In the genomic region with DNA sequence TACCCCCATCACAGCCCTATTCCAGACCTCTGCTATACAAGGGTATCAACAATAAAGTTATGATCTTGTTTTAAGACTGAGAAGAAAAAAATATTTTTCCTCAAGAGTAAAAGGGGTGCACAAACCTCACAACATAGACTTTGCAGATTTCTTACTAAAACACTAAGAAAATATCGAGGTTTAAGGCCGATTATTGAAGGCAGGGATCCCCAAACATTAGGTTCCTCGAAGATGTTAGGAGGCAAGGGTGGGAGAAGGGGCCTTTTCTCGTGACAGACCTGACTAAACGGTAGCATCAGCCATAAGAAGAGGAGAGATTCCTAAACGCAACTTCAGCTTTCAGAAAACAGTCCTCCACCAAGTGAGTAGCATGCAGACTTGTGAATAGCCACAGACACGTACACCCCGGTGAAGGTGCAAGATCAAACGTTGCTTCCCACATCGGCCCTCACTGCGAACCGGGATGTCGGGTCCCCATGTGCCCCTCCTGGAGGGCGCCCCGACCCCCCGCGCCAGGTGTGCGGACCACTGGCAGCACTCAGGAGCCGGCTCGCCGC, we compare ENCODE assay signal across 8 cellular contexts. TPM values are rescaled to one million over a fixed set of nuclear protein-coding genes. Genes with fewer than 3 reads are reported as not detected.
DNase-seq lines count a peak whose midpoint lies in the region; ATAC-seq, FAIRE-seq and TF ChIP-seq lines count a peak whose summit lies in the region.

No MANE protein-coding gene starts in this region.

- no peak for FAIRE-seq in GM12891 (lab: Jason Lieb, UNC)

- H3K9me3 Mint-ChIP-seq in chondrocyte (ENCODE audit: low read depth): no peaks in the 10 kb centered on the region

- TF ChIP-seq CTCF in AG09309 (IDR thresholded peaks at IDR 0.05; ENCODE audit: control insufficient read depth, insufficient read depth, low read depth, low read length, missing control alignments) (no peak), chondrocyte (IDR thresholded peaks at IDR 0.05) (no peak), right lobe of liver (IDR thresholded peaks at IDR 0.05) (no peak)

- H3K27ac Mint-ChIP-seq in chondrocyte (ENCODE audit: unreplicated experiment): peak overlapping the region; percentile 78

- under 1% methylated on average over 6 of the region's 21 CpGs for WGBS in right lobe of liver (ENCODE audit: insufficient coverage, low coverage, low lambda C conversion rate, missing lambda C conversion rate)

- no peaks in the 10 kb centered on the region for H3K36me3 ChIP-seq in right lobe of liver

- H3K4me3 ChIP-seq in AG09309 (ENCODE audit: control insufficient read depth, low read depth, low read length) (peak overlapping the region; percentile 78), right lobe of liver (peak overlapping the region; percentile 73 to 90 (median 82))

- intact Hi-C loops in right lobe of liver (cut with DNase I): no loop called here

- TF ChIP-seq POLR2A in GM12891 (IDR thresholded peaks at IDR 0.05; ENCODE audit: low read depth, low read length): no peak
- no peak for TF ChIP-seq POLR2A in right lobe of liver (IDR thresholded peaks at IDR 0.05)

- peaks cover 29% of the 10 kb centered on the region for H3K4me1 Mint-ChIP-seq in chondrocyte (ENCODE audit: low read depth)

- DNase-seq in AG09309 (ENCODE audit: low read depth): no peak
- DNase-seq in GM12891 (ENCODE audit: insufficient read length, low spot score): peak; percentile 35
- DNase-seq in chondrocyte (ENCODE audit: low spot score): no peak
- no peak for DNase-seq in right lobe of liver
- peak; percentile 6 for DNase-seq in stromal cell of bone marrow (ENCODE audit: low read depth)
- no peak for DNase-seq in NCI-H2196 (lab: John Stamatoyannopoulos, UW; ENCODE audit: unreplicated experiment)

- no peaks in the 10 kb centered on the region for H3K9me3 ChIP-seq in right lobe of liver

- H3K4me1 ChIP-seq in right lobe of liver: peaks cover 0 to 8% (median 0%) of the 10 kb centered on the region in 4 donors

- H3K27me3 ChIP-seq in right lobe of liver: no peaks in the 10 kb centered on the region

- no peaks in the 10 kb centered on the region for H3K36me3 Mint-ChIP-seq in chondrocyte (ENCODE audit: low read depth)

- H3K27ac ChIP-seq in right lobe of liver: peak overlapping the region in 2 of 3 donors; percentile 77 to 81

- ATAC-seq in HG03460 (IDR thresholded peaks at IDR 0.05; ENCODE audit: unreplicated experiment) (peak; percentile 30), SK-N-SH treated with all-trans-retinoic acid at 6 μM for 48 hours (peak; percentile 50), right lobe of liver (peak; percentile 12 to 36 (median 20))

- no peaks in the 10 kb centered on the region for H3K27me3 Mint-ChIP-seq in chondrocyte (ENCODE audit: low read depth)

- peak overlapping the region; percentile 82 for H3K4me3 Mint-ChIP-seq in chondrocyte (ENCODE audit: unreplicated experiment)

TF ChIP-seq in GM12891, 5 proteins besides CTCF, POLR2A, EP300 and RAD21:
- no peak for TF ChIP-seq TAF1 (IDR thresholded peaks at IDR 0.05; ENCODE audit: low read depth, low read length)
- no peak for TF ChIP-seq POU2F2 (IDR thresholded peaks at IDR 0.05; ENCODE audit: low read depth, low read length)
- TF ChIP-seq POLR2AphosphoS5 (IDR thresholded peaks at IDR 0.05; ENCODE audit: low read depth, low read length): no peak
- TF ChIP-seq SPI1 (IDR thresholded peaks at IDR 0.05; ENCODE audit: low read depth, low read length): no peak
- TF ChIP-seq PAX5 (IDR thresholded peaks at IDR 0.05; ENCODE audit: insufficient read depth, low read length, severe bottlenecking): no peak
TF ChIP-seq in GM12891: peak in this region for 0.

TF ChIP-seq in SK-N-SH treated with all-trans-retinoic acid at 6 μM for 48 hours, 23 proteins besides CTCF, POLR2A, EP300 and RAD21:
- TF ChIP-seq, protein P1, sequence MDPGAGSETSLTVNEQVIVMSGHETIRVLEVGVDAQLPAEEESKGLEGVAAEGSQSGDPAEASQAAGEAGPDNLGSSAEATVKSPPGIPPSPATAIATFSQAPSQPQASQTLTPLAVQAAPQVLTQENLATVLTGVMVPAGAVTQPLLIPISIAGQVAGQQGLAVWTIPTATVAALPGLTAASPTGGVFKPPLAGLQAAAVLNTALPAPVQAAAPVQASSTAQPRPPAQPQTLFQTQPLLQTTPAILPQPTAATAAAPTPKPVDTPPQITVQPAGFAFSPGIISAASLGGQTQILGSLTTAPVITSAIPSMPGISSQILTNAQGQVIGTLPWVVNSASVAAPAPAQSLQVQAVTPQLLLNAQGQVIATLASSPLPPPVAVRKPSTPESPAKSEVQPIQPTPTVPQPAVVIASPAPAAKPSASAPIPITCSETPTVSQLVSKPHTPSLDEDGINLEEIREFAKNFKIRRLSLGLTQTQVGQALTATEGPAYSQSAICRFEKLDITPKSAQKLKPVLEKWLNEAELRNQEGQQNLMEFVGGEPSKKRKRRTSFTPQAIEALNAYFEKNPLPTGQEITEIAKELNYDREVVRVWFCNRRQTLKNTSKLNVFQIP (CRISPR knock-in tag; IDR thresholded peaks at IDR 0.05; ENCODE audit: borderline replicate concordance, low read depth): no peak
- TF ChIP-seq BACH2 (CRISPR knock-in tag; IDR thresholded peaks at IDR 0.05; ENCODE audit: borderline replicate concordance): no peak
- TF ChIP-seq RARB (CRISPR knock-in tag; IDR thresholded peaks at IDR 0.05): no peak
- TF ChIP-seq, protein P2, sequence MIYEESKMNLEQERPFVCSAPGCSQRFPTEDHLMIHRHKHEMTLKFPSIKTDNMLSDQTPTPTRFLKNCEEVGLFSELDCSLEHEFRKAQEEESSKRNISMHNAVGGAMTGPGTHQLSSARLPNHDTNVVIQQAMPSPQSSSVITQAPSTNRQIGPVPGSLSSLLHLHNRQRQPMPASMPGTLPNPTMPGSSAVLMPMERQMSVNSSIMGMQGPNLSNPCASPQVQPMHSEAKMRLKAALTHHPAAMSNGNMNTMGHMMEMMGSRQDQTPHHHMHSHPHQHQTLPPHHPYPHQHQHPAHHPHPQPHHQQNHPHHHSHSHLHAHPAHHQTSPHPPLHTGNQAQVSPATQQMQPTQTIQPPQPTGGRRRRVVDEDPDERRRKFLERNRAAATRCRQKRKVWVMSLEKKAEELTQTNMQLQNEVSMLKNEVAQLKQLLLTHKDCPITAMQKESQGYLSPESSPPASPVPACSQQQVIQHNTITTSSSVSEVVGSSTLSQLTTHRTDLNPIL (CRISPR knock-in tag; IDR thresholded peaks at IDR 0.05; ENCODE audit: low read depth): no peak
- TF ChIP-seq OSR1 (CRISPR knock-in tag; IDR thresholded peaks at IDR 0.05): no peak
- TF ChIP-seq ZC3H10 (CRISPR knock-in tag; IDR thresholded peaks at IDR 0.05): no peak
- no peak for TF ChIP-seq ZNF70 (CRISPR knock-in tag; IDR thresholded peaks at IDR 0.05)
- TF ChIP-seq TCF4 (CRISPR knock-in tag; IDR thresholded peaks at IDR 0.05; ENCODE audit: borderline replicate concordance): no peak
- TF ChIP-seq, protein P3, sequence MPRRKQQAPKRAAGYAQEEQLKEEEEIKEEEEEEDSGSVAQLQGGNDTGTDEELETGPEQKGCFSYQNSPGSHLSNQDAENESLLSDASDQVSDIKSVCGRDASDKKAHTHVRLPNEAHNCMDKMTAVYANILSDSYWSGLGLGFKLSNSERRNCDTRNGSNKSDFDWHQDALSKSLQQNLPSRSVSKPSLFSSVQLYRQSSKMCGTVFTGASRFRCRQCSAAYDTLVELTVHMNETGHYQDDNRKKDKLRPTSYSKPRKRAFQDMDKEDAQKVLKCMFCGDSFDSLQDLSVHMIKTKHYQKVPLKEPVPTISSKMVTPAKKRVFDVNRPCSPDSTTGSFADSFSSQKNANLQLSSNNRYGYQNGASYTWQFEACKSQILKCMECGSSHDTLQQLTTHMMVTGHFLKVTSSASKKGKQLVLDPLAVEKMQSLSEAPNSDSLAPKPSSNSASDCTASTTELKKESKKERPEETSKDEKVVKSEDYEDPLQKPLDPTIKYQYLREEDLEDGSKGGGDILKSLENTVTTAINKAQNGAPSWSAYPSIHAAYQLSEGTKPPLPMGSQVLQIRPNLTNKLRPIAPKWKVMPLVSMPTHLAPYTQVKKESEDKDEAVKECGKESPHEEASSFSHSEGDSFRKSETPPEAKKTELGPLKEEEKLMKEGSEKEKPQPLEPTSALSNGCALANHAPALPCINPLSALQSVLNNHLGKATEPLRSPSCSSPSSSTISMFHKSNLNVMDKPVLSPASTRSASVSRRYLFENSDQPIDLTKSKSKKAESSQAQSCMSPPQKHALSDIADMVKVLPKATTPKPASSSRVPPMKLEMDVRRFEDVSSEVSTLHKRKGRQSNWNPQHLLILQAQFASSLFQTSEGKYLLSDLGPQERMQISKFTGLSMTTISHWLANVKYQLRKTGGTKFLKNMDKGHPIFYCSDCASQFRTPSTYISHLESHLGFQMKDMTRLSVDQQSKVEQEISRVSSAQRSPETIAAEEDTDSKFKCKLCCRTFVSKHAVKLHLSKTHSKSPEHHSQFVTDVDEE (CRISPR knock-in tag; IDR thresholded peaks at IDR 0.05): no peak
- no peak for TF ChIP-seq PPARA (CRISPR knock-in tag; IDR thresholded peaks at IDR 0.05; ENCODE audit: borderline replicate concordance)
- no peak for TF ChIP-seq ARNTL (CRISPR knock-in tag; IDR thresholded peaks at IDR 0.05; ENCODE audit: borderline replicate concordance, low read depth)
- TF ChIP-seq, protein P4, sequence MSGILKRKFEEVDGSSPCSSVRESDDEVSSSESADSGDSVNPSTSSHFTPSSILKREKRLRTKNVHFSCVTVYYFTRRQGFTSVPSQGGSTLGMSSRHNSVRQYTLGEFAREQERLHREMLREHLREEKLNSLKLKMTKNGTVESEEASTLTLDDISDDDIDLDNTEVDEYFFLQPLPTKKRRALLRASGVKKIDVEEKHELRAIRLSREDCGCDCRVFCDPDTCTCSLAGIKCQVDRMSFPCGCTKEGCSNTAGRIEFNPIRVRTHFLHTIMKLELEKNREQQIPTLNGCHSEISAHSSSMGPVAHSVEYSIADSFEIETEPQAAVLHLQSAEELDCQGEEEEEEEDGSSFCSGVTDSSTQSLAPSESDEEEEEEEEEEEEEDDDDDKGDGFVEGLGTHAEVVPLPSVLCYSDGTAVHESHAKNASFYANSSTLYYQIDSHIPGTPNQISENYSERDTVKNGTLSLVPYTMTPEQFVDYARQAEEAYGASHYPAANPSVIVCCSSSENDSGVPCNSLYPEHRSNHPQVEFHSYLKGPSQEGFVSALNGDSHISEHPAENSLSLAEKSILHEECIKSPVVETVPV (CRISPR knock-in tag; IDR thresholded peaks at IDR 0.05): no peak
- no peak for TF ChIP-seq CSDC2 (CRISPR knock-in tag; IDR thresholded peaks at IDR 0.05)

RNA-seq across cellular contexts. Expression of gene PIAS2, which starts 0.7 kb away (rescaled TPM):
- polyA plus RNA-seq in GM12891 (2012; ENCODE audit: low read depth, missing spikeins): 7.4 TPM
- 35.9 to 43.6 TPM (median 36.2 TPM) in 3 replicates for total RNA-seq in chondrocyte
- total RNA-seq in right lobe of liver: 10 to 100 TPM in 5 of 6 experiments, 1 to 10 TPM in 1; 8.3 to 21.8 (median 13.3) TPM

RNA-seq across cellular contexts. Expression of gene KATNAL2, which starts 0.8 kb away (rescaled TPM):
- 2.1 TPM for polyA plus RNA-seq in GM12891 (2012; ENCODE audit: low read depth, missing spikeins)
- total RNA-seq in chondrocyte (5.8 to 9.3 TPM (median 7.4 TPM) in 3 replicates), right lobe of liver (1 to 10 TPM; 1.2 to 5.1 (median 2.7) TPM)

Comparison
In these comparisons a context has a peak if more than half of its experiments do, and no peak if none do; other contexts are left out.
1. DNase-seq: peak in GM12891 (single experiment) and stromal cell of bone marrow (single experiment); none in AG09309 (single experiment), chondrocyte (single experiment), right lobe of liver (0 of 3) and NCI-H2196 (single experiment).
2. Peak in every context shown above with its lines, with median percentiles within 50 percentile points of each other: ATAC-seq.